In genomic region chr4:143512978-143513313, GRCh38 we compare ENCODE assay signal across 8 cellular contexts. TPM values are rescaled to one million over a fixed set of nuclear protein-coding genes. Genes with fewer than 3 reads are reported as not detected.
DNase-seq lines count a peak whose midpoint lies in the region; ATAC-seq and TF ChIP-seq lines count a peak whose summit lies in the region.

No MANE protein-coding gene starts in this region.

- POLR2A ChIA-PET in activated naive CD8-positive, alpha-beta T cell treated with anti-CD3 and anti-CD28 coated beads, Interleukin-2, amount 10 ng/mL, durations not matched to agents 7 days and 5 days (lab: Charles Lee), result interaction anchor here (0.7 to 1.5 kb wide), 4 partner anchors 11 to 328 kb away, joined by 3 to 10 read pairs (median 8); partner anchors contain the start of gene USP38

- DNase-seq in heart left ventricle (no peak), left ventricle myocardium superior (no peak), iris pigment epithelial cell (ENCODE audit: low read depth) (peak; percentile 89), suprapubic skin (ENCODE audit: low spot score in 2 of 2) (no peak), HCEC 1CT (no peak), NCI-H1930 (lab: John Stamatoyannopoulos, UW) (no peak)
- no peak for DNase-seq in activated naive CD8-positive, alpha-beta T cell treated with anti-CD3 and anti-CD28 coated beads, Interleukin-2, amount 10 ng/mL, durations not matched to agents 7 days and 5 days

- H3K27me3 Mint-ChIP-seq in activated naive CD8-positive, alpha-beta T cell treated with anti-CD3 and anti-CD28 coated beads, Interleukin-2, amount 10 ng/mL, durations not matched to agents 7 days and 5 days, result peaks cover 13% of the 10 kb centered on the region

- TF ChIP-seq POLR2A in heart left ventricle (IDR thresholded peaks at IDR 0.05) (no peak), suprapubic skin (IDR thresholded peaks at IDR 0.05) (no peak)

- peak overlapping the region; percentile 99 for H3K27ac Mint-ChIP-seq in activated naive CD8-positive, alpha-beta T cell treated with anti-CD3 and anti-CD28 coated beads, Interleukin-2, amount 10 ng/mL, durations not matched to agents 7 days and 5 days

- peaks cover 6 to 36% (median 30%) of the 10 kb centered on the region in 12 donors for H3K4me1 ChIP-seq in heart left ventricle
- peaks cover 27% of the 10 kb centered on the region for H3K4me1 ChIP-seq in suprapubic skin

- TF ChIP-seq CTCF in heart left ventricle (IDR thresholded peaks at IDR 0.05) (no peak), suprapubic skin (IDR thresholded peaks at IDR 0.05) (no peak)

- intact Hi-C loops in heart left ventricle (cut with DNase I), result loop anchor here in 2 of 10 donors (2.0 to 10.0 kb wide), 2 partner anchors 176 to 178 kb away; partner anchors contain the start of gene GAB1 (in 2 of the 2)
- intact Hi-C loops in left ventricle myocardium superior (cut with micrococcal nuclease), result no loop called here

- peak in 3 of 4 donors; percentile 8 to 47 (median 35) for ATAC-seq in heart left ventricle
- no peak for ATAC-seq in left ventricle myocardium superior
- peak; percentile 32 for ATAC-seq in HG03442 (IDR thresholded peaks at IDR 0.05; ENCODE audit: unreplicated experiment)
- peak; percentile 44 for ATAC-seq in activated naive CD8-positive, alpha-beta T cell treated with anti-CD3 and anti-CD28 coated beads, Interleukin-2, amount 10 ng/mL, durations not matched to agents 7 days and 5 days (ENCODE audit: low read depth)

- peak overlapping the region in 11 of 12 donors; percentile 88 to 100 (median 98) for H3K27ac ChIP-seq in heart left ventricle
- H3K27ac ChIP-seq in suprapubic skin, result peak overlapping the region; percentile 98

- H3K9me3 Mint-ChIP-seq in activated naive CD8-positive, alpha-beta T cell treated with anti-CD3 and anti-CD28 coated beads, Interleukin-2, amount 10 ng/mL, durations not matched to agents 7 days and 5 days, result no peaks in the 10 kb centered on the region

- 0 to 1% (median 0%) methylated on average over 17 to 18 of the region's 18 CpGs for WGBS in heart left ventricle, 4 donors
- WGBS in suprapubic skin, result under 1% methylated on average over 18 of the region's 18 CpGs

- H3K4me3 ChIP-seq in heart left ventricle, result peak overlapping the region; percentile 69 to 99 (median 89)
- peak overlapping the region; percentile 97 for H3K4me3 ChIP-seq in suprapubic skin

- H3K36me3 ChIP-seq in heart left ventricle, result peaks cover 0 to 10% (median 8%) of the 10 kb centered on the region in 9 donors
- no peaks in the 10 kb centered on the region for H3K36me3 ChIP-seq in suprapubic skin

- peak overlapping the region; percentile 96 for H3K4me3 Mint-ChIP-seq in activated naive CD8-positive, alpha-beta T cell treated with anti-CD3 and anti-CD28 coated beads, Interleukin-2, amount 10 ng/mL, durations not matched to agents 7 days and 5 days

- H3K4me1 Mint-ChIP-seq in activated naive CD8-positive, alpha-beta T cell treated with anti-CD3 and anti-CD28 coated beads, Interleukin-2, amount 10 ng/mL, durations not matched to agents 7 days and 5 days, result peaks cover 23% of the 10 kb centered on the region

- H3K36me3 Mint-ChIP-seq in activated naive CD8-positive, alpha-beta T cell treated with anti-CD3 and anti-CD28 coated beads, Interleukin-2, amount 10 ng/mL, durations not matched to agents 7 days and 5 days, result peaks cover 8% of the 10 kb centered on the region

- peaks cover 0 to 4% (median 0%) of the 10 kb centered on the region in 12 donors for H3K9me3 ChIP-seq in heart left ventricle
- H3K9me3 ChIP-seq in suprapubic skin, result no peaks in the 10 kb centered on the region

- no peak for TF ChIP-seq EP300 in suprapubic skin (IDR thresholded peaks at IDR 0.05)

- H3K27me3 ChIP-seq in heart left ventricle, result no peaks in the 10 kb centered on the region
- H3K27me3 ChIP-seq in suprapubic skin, result no peaks in the 10 kb centered on the region

RNA-seq across cellular contexts. Expression of gene SMARCA5, which starts 0.6 kb away (rescaled TPM):
- total RNA-seq in heart left ventricle (10 to 100 TPM; 21.2 to 36.3 (median 30.3) TPM), left ventricle myocardium superior (31.1 TPM), suprapubic skin (10 to 100 TPM; 14.8 to 25.8 (median 19.6) TPM)
- 10 to 100 TPM in 1 of 2 donors, 1 to 10 TPM in 1; 9.1 to 18.5 TPM for polyA plus RNA-seq in heart left ventricle
- total RNA-seq in activated naive CD8-positive, alpha-beta T cell treated with anti-CD3 and anti-CD28 coated beads, Interleukin-2, amount 10 ng/mL, durations not matched to agents 7 days and 5 days, result 10 to 100 TPM; 52.4 to 52.7 TPM
